ENCODE assay signal across 19 cellular contexts in genomic region chr19:11485245-11485837, GRCh38. TPM values are rescaled to one million over a fixed set of nuclear protein-coding genes. Genes with fewer than 3 reads are reported as not detected.
DNase-seq lines count a peak whose midpoint lies in the region; ATAC-seq and TF ChIP-seq lines count a peak whose summit lies in the region.
"Had no signal": no experiment of that assay in that cellular context is flagged by ENCODE, and none has a peak within 500 bp of the region (broad histone marks: within the 10 kb centered on the region; RNA-seq: fewer than 3 reads in every experiment).

No MANE protein-coding gene starts in this region.

- H3K36me3 Mint-ChIP-seq in activated CD4-positive, alpha-beta T cell treated with anti-CD3 and anti-CD28 coated beads, Interleukin-2, amount 10 ng/mL, durations not matched to agents 7 days and 5 days (ENCODE audit: low read depth), result peaks cover 8% of the 10 kb centered on the region
- peaks cover 31% of the 10 kb centered on the region for H3K36me3 Mint-ChIP-seq in effector memory CD8-positive, alpha-beta T cell (ENCODE audit: insufficient read depth)
- peaks cover 10% of the 10 kb centered on the region for H3K36me3 Mint-ChIP-seq in CD4-positive, alpha-beta T cell (ENCODE audit: low read depth)

- no peak overlapping the region for H2AFZ ChIP-seq in osteoblast (ENCODE audit: low read length)

- peaks cover 3% of the 10 kb centered on the region for H4K20me1 ChIP-seq in osteoblast (ENCODE audit: insufficient read depth, low read length)

- H3K9me3 Mint-ChIP-seq in activated CD4-positive, alpha-beta T cell treated with anti-CD3 and anti-CD28 coated beads, Interleukin-2, amount 10 ng/mL, durations not matched to agents 7 days and 5 days, result no peaks in the 10 kb centered on the region
- no peaks in the 10 kb centered on the region for H3K9me3 Mint-ChIP-seq in effector memory CD8-positive, alpha-beta T cell
- H3K9me3 Mint-ChIP-seq in CD4-positive, alpha-beta T cell, result no peaks in the 10 kb centered on the region

- H3K9me3 ChIP-seq in HEK293 (ENCODE audit: control insufficient read depth, insufficient read depth, low read depth, low read length), result no peaks in the 10 kb centered on the region
- no peaks in the 10 kb centered on the region for H3K9me3 ChIP-seq in osteoblast (ENCODE audit: low read depth, low read length)
- no peaks in the 10 kb centered on the region for H3K9me3 ChIP-seq in CD4-positive, alpha-beta T cell (ENCODE audit: control insufficient read depth, low read length)

- TF ChIP-seq CTCF in HEK293 (tag by site-specific recombination; IDR thresholded peaks at IDR 0.05) (no peak), osteoblast (IDR thresholded peaks at IDR 0.05; ENCODE audit: extremely low read depth, low read depth, low read length) (no peak)
- TF ChIP-seq CTCF in CD4-positive, alpha-beta T cell (IDR thresholded peaks at IDR 0.05), result no peak

- peaks cover 19% of the 10 kb centered on the region for H3K4me1 Mint-ChIP-seq in activated CD4-positive, alpha-beta T cell treated with anti-CD3 and anti-CD28 coated beads, Interleukin-2, amount 10 ng/mL, durations not matched to agents 7 days and 5 days
- H3K4me1 Mint-ChIP-seq in effector memory CD8-positive, alpha-beta T cell (ENCODE audit: low read depth in 2 of 2), result peaks cover 14 to 19% of the 10 kb centered on the region in 2 donors
- peaks cover 22% of the 10 kb centered on the region for H3K4me1 Mint-ChIP-seq in CD4-positive, alpha-beta T cell (ENCODE audit: low read depth)

- peaks cover 0 to 12% of the 10 kb centered on the region in 2 experiments; a peak in 2 of 3 replicates for H3K36me3 ChIP-seq in HEK293 (ENCODE audit: control insufficient read depth in 2 of 2, insufficient read depth in 1 of 2, low read length in 2 of 2)
- H3K36me3 ChIP-seq in osteoblast (ENCODE audit: insufficient read depth, low read length), result no peaks in the 10 kb centered on the region

- H3K4me1 ChIP-seq in HEK293 (ENCODE audit: control insufficient read depth, insufficient read depth, low read length) (no peaks in the 10 kb centered on the region), osteoblast (ENCODE audit: insufficient read depth, low read length) (peaks cover 7% of the 10 kb centered on the region)

- H3K4me3 Mint-ChIP-seq in activated CD4-positive, alpha-beta T cell treated with anti-CD3 and anti-CD28 coated beads, Interleukin-2, amount 10 ng/mL, durations not matched to agents 7 days and 5 days, result peak overlapping the region; percentile 15
- no peak overlapping the region for H3K4me3 Mint-ChIP-seq in effector memory CD8-positive, alpha-beta T cell
- no peak overlapping the region for H3K4me3 Mint-ChIP-seq in CD4-positive, alpha-beta T cell

- intact Hi-C loops in CD4-positive, alpha-beta T cell (cut with DNase I, micrococcal nuclease), result loop anchor here in 1 of 2 experiments (10.0 kb wide), 1 partner anchor 51 kb away; the partner anchor contains the start of genes ODAD3 and PRKCSH

- H3K79me2 ChIP-seq in osteoblast (ENCODE audit: insufficient read depth, low read length), result no peaks in the 10 kb centered on the region

- no peak overlapping the region for H3K27ac ChIP-seq in HEK293 (ENCODE audit: extremely low read depth, low read depth, low read length)
- H3K27ac ChIP-seq in osteoblast (ENCODE audit: low read depth, low read length), result no peak overlapping the region
- H3K27ac ChIP-seq in CD4-positive, alpha-beta T cell (ENCODE audit: low read depth, low read length), result no peak overlapping the region

- H3K4me3 ChIP-seq in HEK293 (ENCODE audit: low read depth, low read length) (no peak overlapping the region), osteoblast (ENCODE audit: insufficient read depth, low read length) (no peak overlapping the region)

- no peak for ATAC-seq in effector memory CD8-positive, alpha-beta T cell (replicated peaks)
- ATAC-seq in CD4-positive, alpha-beta T cell (ENCODE audit: poor library complexity), result no peak

- DNase-seq in activated CD4-positive, alpha-beta T cell treated with anti-CD3 and anti-CD28 coated beads, Interleukin-2, amount 10 ng/mL, durations not matched to agents 7 days and 5 days, result no peak
- no peak for DNase-seq in activated CD4-positive, alpha-beta T cell treated with anti-CD3 and anti-CD28 coated beads, Interleukin-2, amount 50 U/mL, for 4 hours
- DNase-seq in effector memory CD8-positive, alpha-beta T cell, result no peak
- DNase-seq in osteoblast (ENCODE audit: insufficient read length, low spot score, missing footprints), result peak; percentile 86
- no peak for DNase-seq in H4 (ENCODE audit: low spot score)
- DNase-seq in GM19240 (ENCODE audit: insufficient read length, low spot score), result no peak
- DNase-seq in CD4-positive, alpha-beta T cell, result no peak
- DNase-seq: Calu3; CD4-positive, CD25-positive, alpha-beta regulatory T cell; DMS79; GOT3; MV-4-11; NCI-H1436; NCI-H2081; NCI-H524; NK-92 treated with Interleukin-12 subunit alpha and Interleukin-12 subunit beta, amount 100 ng/mL, for 24 hours had no signal

- H3K4me2 ChIP-seq in osteoblast (ENCODE audit: insufficient read depth, low read length), result no peak overlapping the region

- peaks cover 19% of the 10 kb centered on the region for H3K27me3 ChIP-seq in osteoblast (ENCODE audit: insufficient read depth, low read length)
- peaks cover 18% of the 10 kb centered on the region for H3K27me3 ChIP-seq in CD4-positive, alpha-beta T cell (ENCODE audit: control insufficient read depth, insufficient read depth, low read length)

- POLR2A ChIA-PET in activated CD4-positive, alpha-beta T cell treated with anti-CD3 and anti-CD28 coated beads, Interleukin-2, amount 10 ng/mL, durations not matched to agents 7 days and 5 days (lab: Charles Lee), result interaction anchor here (0.6 kb wide), 1 partner anchor 12 kb away, joined by 3 read pairs; no protein-coding TSS in a partner anchor
- POLR2A ChIA-PET in HEK293 (lab: Yijun Ruan, JAX), result interaction anchor here (1.0 kb wide), 1 partner anchor 16 kb away, joined by 4 read pairs; no protein-coding TSS in a partner anchor
- POLR2A ChIA-PET in CD4-positive, alpha-beta T cell (lab: Charles Lee), result no interaction called here

- CTCF ChIA-PET in activated CD4-positive, alpha-beta T cell treated with anti-CD3 and anti-CD28 coated beads, Interleukin-2, amount 10 ng/mL, durations not matched to agents 7 days and 5 days (lab: Charles Lee), result interaction anchor here (0.7 to 1.7 kb wide), 4 partner anchors 11 to 850 kb away, joined by 3 to 4 read pairs (median 4); no protein-coding TSS in a partner anchor
- CTCF ChIA-PET in HEK293 (lab: Yijun Ruan, JAX), result interaction anchor here (0.6 to 1.4 kb wide), 6 partner anchors 11 to 642 kb away, joined by 3 to 9 read pairs (median 5); no protein-coding TSS in a partner anchor
- CTCF ChIA-PET in CD4-positive, alpha-beta T cell (lab: Charles Lee), result interaction anchor here (0.6 kb wide), 1 partner anchor 192 kb away, joined by 3 read pairs; no protein-coding TSS in a partner anchor

- H3K27ac Mint-ChIP-seq in activated CD4-positive, alpha-beta T cell treated with anti-CD3 and anti-CD28 coated beads, Interleukin-2, amount 10 ng/mL, durations not matched to agents 7 days and 5 days, result no peak overlapping the region
- peak overlapping the region; percentile 2 to 5 for H3K27ac Mint-ChIP-seq in effector memory CD8-positive, alpha-beta T cell
- no peak overlapping the region for H3K27ac Mint-ChIP-seq in CD4-positive, alpha-beta T cell

- H3K27me3 Mint-ChIP-seq in activated CD4-positive, alpha-beta T cell treated with anti-CD3 and anti-CD28 coated beads, Interleukin-2, amount 10 ng/mL, durations not matched to agents 7 days and 5 days, result peaks cover 13% of the 10 kb centered on the region
- peaks cover 11 to 23% of the 10 kb centered on the region in 2 donors for H3K27me3 Mint-ChIP-seq in effector memory CD8-positive, alpha-beta T cell
- H3K27me3 Mint-ChIP-seq in CD4-positive, alpha-beta T cell, result peaks cover 34% of the 10 kb centered on the region

TF ChIP-seq in HEK293, 187 proteins besides CTCF, POLR2A, EP300 and RAD21:
- TF ChIP-seq ZNF394 (tag by site-specific recombination; IDR thresholded peaks at IDR 0.05; ENCODE audit: borderline replicate concordance) (peak; percentile 23; the same call in 1 of the 2 replicates), ZFP3 (tag by site-specific recombination; IDR thresholded peaks at IDR 0.05; ENCODE audit: low read depth) (no peak)

RNA-seq across cellular contexts. Expression of gene ELAVL3, which starts 4.5 kb away (rescaled TPM):
- total RNA-seq in activated CD4-positive, alpha-beta T cell treated with anti-CD3 and anti-CD28 coated beads, Interleukin-2, amount 10 ng/mL, durations not matched to agents 7 days and 5 days, result under 1 TPM in 1 of 2 experiments, not detected in 1; 0.50 TPM
- 0.72 TPM in 1 of 2 replicates, not detected in the other for total RNA-seq in osteoblast
- total RNA-seq in H4 (2014; rRNA removed; shearing (Covaris generic)), result not detected in 2 replicates
- under 1 TPM in 1 of 2 experiments, not detected in 1; 0.66 TPM for total RNA-seq in CD4-positive, alpha-beta T cell
- total RNA-seq: Calu3; CD4-positive, CD25-positive, alpha-beta regulatory T cell; HT-29; SK-MEL-5 had no signal

RNA-seq across cellular contexts. Expression of gene ZNF653, which starts 20.3 kb away (rescaled TPM):
- total RNA-seq in activated CD4-positive, alpha-beta T cell treated with anti-CD3 and anti-CD28 coated beads, Interleukin-2, amount 10 ng/mL, durations not matched to agents 7 days and 5 days, result 10 to 100 TPM; 21.4 to 24.4 TPM
- total RNA-seq in osteoblast, result 2.9 and 3.5 TPM in 2 replicates
- total RNA-seq in H4 (2014; rRNA removed; shearing (Covaris generic)), result 4.6 and 9.8 TPM in 2 replicates
- total RNA-seq in CD4-positive, alpha-beta T cell, result 1 to 10 TPM; 7.4 to 7.5 TPM

RNA-seq across cellular contexts. Expression of gene ECSIT, which starts 43.6 kb away (rescaled TPM):
- 10 to 100 TPM; 21.6 to 28.8 TPM for total RNA-seq in activated CD4-positive, alpha-beta T cell treated with anti-CD3 and anti-CD28 coated beads, Interleukin-2, amount 10 ng/mL, durations not matched to agents 7 days and 5 days
- total RNA-seq in osteoblast, result 36.9 and 37.1 TPM in 2 replicates
- total RNA-seq in H4 (2014; rRNA removed; shearing (Covaris generic)), result 43.0 and 47.5 TPM in 2 replicates
- 10 to 100 TPM; 27.2 to 27.4 TPM for total RNA-seq in CD4-positive, alpha-beta T cell

RNA-seq across cellular contexts. Expression of gene PRKCSH, which starts 49.9 kb away (rescaled TPM):
- total RNA-seq in activated CD4-positive, alpha-beta T cell treated with anti-CD3 and anti-CD28 coated beads, Interleukin-2, amount 10 ng/mL, durations not matched to agents 7 days and 5 days, result 100 to 1,000 TPM; 321 to 338 TPM
- 117 and 119 TPM in 2 replicates for total RNA-seq in osteoblast
- 40.7 and 54.9 TPM in 2 replicates for total RNA-seq in H4 (2014; rRNA removed; shearing (Covaris generic))
- total RNA-seq in CD4-positive, alpha-beta T cell, result 100 to 1,000 TPM; 257 to 260 TPM

RNA-seq across cellular contexts. Expression of gene ODAD3, which starts 50.4 kb away (rescaled TPM):
- total RNA-seq in activated CD4-positive, alpha-beta T cell treated with anti-CD3 and anti-CD28 coated beads, Interleukin-2, amount 10 ng/mL, durations not matched to agents 7 days and 5 days, result not detected
- under 0.01 TPM in 2 replicates for total RNA-seq in osteoblast
- 0.99 and 1.7 TPM in 2 replicates for total RNA-seq in H4 (2014; rRNA removed; shearing (Covaris generic))
- not detected for total RNA-seq in CD4-positive, alpha-beta T cell
- total RNA-seq: Calu3; CD4-positive, CD25-positive, alpha-beta regulatory T cell; HT-29 had no signal

Comparison
In these comparisons a context has a peak if more than half of its experiments do, and no peak if none do; other contexts are left out.
1. H3K27ac Mint-ChIP-seq: peak in effector memory CD8-positive, alpha-beta T cell (2 of 2); none in activated CD4-positive, alpha-beta T cell treated with anti-CD3 and anti-CD28 coated beads, Interleukin-2, amount 10 ng/mL, durations not matched to agents 7 days and 5 days (single experiment) and CD4-positive, alpha-beta T cell (single experiment).